13 cellular contexts compared by ENCODE assay signal in genomic region chr1:78102082-78102481, GRCh38. TPM values are rescaled to one million over a fixed set of nuclear protein-coding genes. Genes with fewer than 3 reads are reported as not detected.
A peak's percentile ranks its signal among the peaks of the same experiment; 100 is the strongest.
DNase-seq lines count a peak whose midpoint lies in the region; ATAC-seq, FAIRE-seq and TF ChIP-seq lines count a peak whose summit lies in the region.
"Had no signal": no experiment of that assay in that cellular context is flagged by ENCODE, and none has a peak within 500 bp of the region (broad histone marks: within the 10 kb centered on the region; RNA-seq: fewer than 3 reads in every experiment).

No MANE protein-coding gene starts in this region.

- peak overlapping the region; percentile 55 for H3K4me2 ChIP-seq in A549
- H3K4me2 ChIP-seq in keratinocyte (ENCODE audit: control insufficient read depth, extremely low read depth, insufficient read depth, low read depth, low read length), result peak overlapping the region; percentile 35
- H3K4me2 ChIP-seq: BLaER1 treated with 17β-estradiol and CSF1 and Interleukin-3, amounts not matched to agents 10 nM and 100 nM had no signal

- H3K9me3 Mint-ChIP-seq in WTC11, result no peaks in the 10 kb centered on the region
- H3K9me3 Mint-ChIP-seq: T-helper 1 cell treated with Interleukin-12 subunit alpha and Interleukin-12 subunit beta and Interleukin-4 antibody, amounts not matched to agents 30 μg/mL and 1 μg/mL, for 36 hours had no signal

- H3K4me1 Mint-ChIP-seq in WTC11, result peaks cover 10% of the 10 kb centered on the region

- peak in 1 of 2 experiments; percentile 28 for DNase-seq in A549 (ENCODE audit: low read depth in 1 of 2, low spot score in 1 of 2)
- peak; percentile 83 for DNase-seq in HS-27A (ENCODE audit: low read depth)
- DNase-seq in astrocyte of the spinal cord (ENCODE audit: low read depth, low spot score), result peak; percentile 93
- no peak for DNase-seq in keratinocyte (ENCODE audit: low read depth, low spot score)
- DNase-seq in WTC11 (ENCODE audit: low spot score), result no peak
- DNase-seq in GM12892 (ENCODE audit: insufficient read length), result no peak
- no peak for DNase-seq in NCI-H187 treated with DMSO at 0.1 percent for 48 hours (lab: John Stamatoyannopoulos, UW)
- DNase-seq: activated CD4-positive, alpha-beta T cell treated with anti-CD3 and anti-CD28 coated beads, Interleukin-2, amount 50 U/mL, for 48 hours; activated naive CD4-positive, alpha-beta T cell; GDM1 had no signal

- H3K4me3 ChIP-seq in A549 (no peak overlapping the region), astrocyte of the spinal cord (ENCODE audit: low read depth, low read length) (no peak overlapping the region), keratinocyte (ENCODE audit: control insufficient read depth in 2 of 3, extremely low read depth in 1 of 3, insufficient read depth in 2 of 3, low read depth in 1 of 3, low read length in 3 of 3) (peak overlapping the region in 1 of 3 experiments; percentile 14)
- H3K4me3 ChIP-seq: BLaER1 treated with 17β-estradiol and CSF1 and Interleukin-3, amounts not matched to agents 10 nM and 100 nM had no signal

- TF ChIP-seq EP300 in A549 (IDR thresholded peaks at IDR 0.05), result no peak; a peak in 1 of 5 replicates

- H3K79me2 ChIP-seq in keratinocyte (ENCODE audit: control insufficient read depth, insufficient read depth, low read length), result no peaks in the 10 kb centered on the region

- no peaks in the 10 kb centered on the region for H3K36me3 ChIP-seq in keratinocyte (ENCODE audit: control insufficient read depth in 2 of 2, extremely low read depth in 1 of 2, insufficient read depth in 2 of 2, low read length in 2 of 2)
- H3K36me3 ChIP-seq: BLaER1 treated with 17β-estradiol and CSF1 and Interleukin-3, amounts not matched to agents 10 nM and 100 nM had no signal

- H3K9me1 ChIP-seq in keratinocyte (ENCODE audit: control insufficient read depth, extremely low read depth, insufficient read depth, low read length), result no peaks in the 10 kb centered on the region

- no peaks in the 10 kb centered on the region for H3K27me3 Mint-ChIP-seq in WTC11 (ENCODE audit: low read depth)

- no peaks in the 10 kb centered on the region for H4K20me1 ChIP-seq in keratinocyte (ENCODE audit: control insufficient read depth, extremely low read depth, insufficient read depth, low read length)
- H4K20me1 ChIP-seq: BLaER1 treated with 17β-estradiol and CSF1 and Interleukin-3, amounts not matched to agents 10 nM and 100 nM had no signal

- TF ChIP-seq CTCF in A549 (IDR thresholded peaks at IDR 0.05), result no peak
- no peak for TF ChIP-seq CTCF in astrocyte of the spinal cord (IDR thresholded peaks at IDR 0.05; ENCODE audit: low read depth, low read length)
- no peak for TF ChIP-seq CTCF in keratinocyte (optimal IDR thresholded peaks at IDR 0.05 in 1 of 3, IDR thresholded peaks at IDR 0.05 in 1 of 3, conservative IDR thresholded peaks at IDR 0.05 in 1 of 3; ENCODE audit: extremely low read depth in 1 of 3, insufficient read depth in 2 of 3, low read length in 3 of 3)
- TF ChIP-seq CTCF in WTC11 (IDR thresholded peaks at IDR 0.05), result no peak

- no peak overlapping the region for H3K9ac ChIP-seq in keratinocyte (ENCODE audit: control insufficient read depth, extremely low read depth, insufficient read depth, low read length)
- H3K9ac ChIP-seq: BLaER1 treated with 17β-estradiol and CSF1 and Interleukin-3, amounts not matched to agents 10 nM and 100 nM had no signal

- WGBS in A549 (ENCODE audit: missing lambda C conversion rate), result 12% methylated on average over 3 of the region's 3 CpGs

- H3K27me3 ChIP-seq in keratinocyte (ENCODE audit: control insufficient read depth, extremely low read depth, insufficient read depth, low read length), result no peaks in the 10 kb centered on the region
- H3K27me3 ChIP-seq: BLaER1 treated with 17β-estradiol and CSF1 and Interleukin-3, amounts not matched to agents 10 nM and 100 nM had no signal

- H2AFZ ChIP-seq in keratinocyte (ENCODE audit: control insufficient read depth, low read length), result no peak overlapping the region

- in situ Hi-C loops in astrocyte of the spinal cord (cut with HindIII; ENCODE audit: low sequenced_read_pairs), result no loop called here

- H3K4me1 ChIP-seq in A549 (peaks cover 21% of the 10 kb centered on the region), keratinocyte (ENCODE audit: control insufficient read depth, extremely low read depth, insufficient read depth, low read length) (peaks cover 15% of the 10 kb centered on the region)
- H3K4me1 ChIP-seq: BLaER1 treated with 17β-estradiol and CSF1 and Interleukin-3, amounts not matched to agents 10 nM and 100 nM had no signal

- no peaks in the 10 kb centered on the region for H3K9me3 ChIP-seq in A549
- no peaks in the 10 kb centered on the region for H3K9me3 ChIP-seq in keratinocyte (ENCODE audit: control insufficient read depth, low read depth, low read length)
- H3K9me3 ChIP-seq: BLaER1 treated with 17β-estradiol and CSF1 and Interleukin-3, amounts not matched to agents 10 nM and 100 nM had no signal

- POLR2A ChIA-PET in A549 (lab: Yijun Ruan, JAX), result interaction anchor here (0.6 to 2.1 kb wide), 3 partner anchors 83 to 98 kb away, joined by 3 to 48 read pairs (median 4); partner anchors contain the start of gene DNAJB4
- POLR2A ChIA-PET in WTC11 (lab: Charles Lee), result no interaction called here

- no peak for FAIRE-seq in A549 (lab: Jason Lieb, UNC)
- peak; percentile 46 for FAIRE-seq in keratinocyte (lab: Jason Lieb, UNC)
- no peak for FAIRE-seq in GM12892 (lab: Jason Lieb, UNC)

- H3K27ac ChIP-seq in A549 (peak overlapping the region; percentile 67 to 84), keratinocyte (ENCODE audit: control insufficient read depth, insufficient read depth, low read length) (peak overlapping the region; percentile 36)
- H3K27ac ChIP-seq: BLaER1 treated with 17β-estradiol and CSF1 and Interleukin-3, amounts not matched to agents 10 nM and 100 nM had no signal

- H3K4me3 Mint-ChIP-seq in WTC11, result no peak overlapping the region
- H3K4me3 Mint-ChIP-seq: T-helper 1 cell treated with Interleukin-12 subunit alpha and Interleukin-12 subunit beta and Interleukin-4 antibody, amounts not matched to agents 30 μg/mL and 1 μg/mL, for 36 hours had no signal

- peak; percentile 73 to 81; a peak in 3 of 6 replicates for ATAC-seq in A549
- ATAC-seq in WTC11, result no peak
- ATAC-seq in HG03432 (IDR thresholded peaks at IDR 0.05; ENCODE audit: unreplicated experiment), result no peak

- TF ChIP-seq POLR2A in A549 (IDR thresholded peaks at IDR 0.05; ENCODE audit: low read length) (no peak), GM12892 (IDR thresholded peaks at IDR 0.05; ENCODE audit: low read depth, low read length) (no peak)

- H3K27ac Mint-ChIP-seq in WTC11, result no peak overlapping the region
- H3K27ac Mint-ChIP-seq: T-helper 1 cell treated with Interleukin-12 subunit alpha and Interleukin-12 subunit beta and Interleukin-4 antibody, amounts not matched to agents 30 μg/mL and 1 μg/mL, for 36 hours had no signal

- CTCF ChIA-PET in A549 (lab: Yijun Ruan, JAX), result interaction anchor here (1.2 to 6.9 kb wide), 3 partner anchors 9 to 97 kb away, joined by 3 to 57 read pairs (median 4); partner anchors contain the start of gene DNAJB4
- CTCF ChIA-PET in WTC11 (lab: Charles Lee), result interaction anchor here (2.7 kb wide), 1 partner anchor 12 kb away, joined by 12 read pairs; no protein-coding TSS in a partner anchor

- H3K36me3 Mint-ChIP-seq in WTC11, result no peaks in the 10 kb centered on the region

- dilution Hi-C loops in keratinocyte (cut with MboI; ENCODE audit: extremely low pct_ligation_motif_present, low sequenced_read_pairs), result no loop called here

- TF ChIP-seq RAD21 in A549 (conservative IDR thresholded peaks at IDR 0.05 in 1 of 2, IDR thresholded peaks at IDR 0.05 in 1 of 2), result no peak

TF ChIP-seq in A549, 52 proteins besides CTCF, POLR2A, EP300 and RAD21:
- TF ChIP-seq GATA3 (IDR thresholded peaks at IDR 0.05; ENCODE audit: borderline replicate concordance), result peak; percentile 44; the same call in 1 of the 2 replicates
- no peak for TF ChIP-seq JUNB (IDR thresholded peaks at IDR 0.05)

TF ChIP-seq in WTC11, 78 proteins besides CTCF, POLR2A, EP300 and RAD21 (continues in another document):
- TF ChIP-seq E2F5 (CRISPR knock-in tag; IDR thresholded peaks at IDR 0.05) (no peak), MAX (CRISPR knock-in tag; IDR thresholded peaks at IDR 0.05) (no peak), RELA (CRISPR knock-in tag; IDR thresholded peaks at IDR 0.05; ENCODE audit: borderline replicate concordance) (no peak), ATF1 (CRISPR knock-in tag; IDR thresholded peaks at IDR 0.05) (no peak), FOXP1 (CRISPR knock-in tag; IDR thresholded peaks at IDR 0.05; ENCODE audit: borderline replicate concordance) (no peak), JAZF1 (CRISPR knock-in tag; IDR thresholded peaks at IDR 0.05) (no peak), CBFB (CRISPR knock-in tag; IDR thresholded peaks at IDR 0.05; ENCODE audit: low read depth) (no peak)

RNA-seq across cellular contexts. Expression of gene GIPC2, which starts 56.3 kb away (rescaled TPM):
- polyA plus RNA-seq in A549 (2011; rRNA removed) (not detected in 2 replicates), A549 (2017; fragmentation: RNase III; extraction: RNeasy Plus Mini Kit Qiagen cat#74134 plus additional on column Dnase treatment) (0.04 to 0.07 TPM (median 0.06 TPM) in 3 replicates), keratinocyte (0.08 to 0.28 TPM (median 0.23 TPM) in 3 replicates)
- polyA plus RNA-seq in A549 (2012; cell fraction: cytosol; rRNA removed), result not detected in 2 replicates
- not detected in 2 replicates for polyA plus RNA-seq in A549 (2012; cell fraction: nucleus; rRNA removed)
- polyA minus RNA-seq in A549 (2011; rRNA and poly(A)+ RNA removed), result not detected in 2 replicates
- 0.14 TPM for polyA plus RNA-seq in keratinocyte (2011; ENCODE audit: low read depth)
- 0.22 and 0.25 TPM in 2 replicates for polyA plus RNA-seq in keratinocyte (2011; cell fraction: cytosol; rRNA removed)
- polyA plus RNA-seq in keratinocyte (2011; cell fraction: nucleus; rRNA removed), result 0.07 and 0.14 TPM in 2 replicates
- 0.14 and 0.16 TPM in 2 replicates for polyA plus RNA-seq in keratinocyte (2012; ENCODE audit: low replicate concordance)
- polyA minus RNA-seq in keratinocyte, result 0.07 to 0.32 TPM (median 0.26 TPM) in 3 replicates
- polyA minus RNA-seq in keratinocyte (2011; cell fraction: cytosol; rRNA and poly(A)+ RNA removed), result not detected
- 0.62 TPM in 1 of 2 replicates, not detected in the other for polyA minus RNA-seq in keratinocyte (2011; cell fraction: nucleus; rRNA and poly(A)+ RNA removed)
- total RNA-seq in WTC11 (2021), result 0.83 to 1.6 TPM (median 1.1 TPM) in 3 replicates
- polyA plus RNA-seq in GM12892 (2012; ENCODE audit: missing spikeins), result not detected

Comparison
In these comparisons a context has a peak if more than half of its experiments do, and no peak if none do; other contexts are left out.
1. ATAC-seq: peak in A549 (2 of 2); none in WTC11 (single experiment) and HG03432 (single experiment).
2. DNase-seq: peak in HS-27A (single experiment) and astrocyte of the spinal cord (single experiment); none in keratinocyte (single experiment), WTC11 (single experiment), GM12892 (single experiment) and NCI-H187 treated with DMSO at 0.1 percent for 48 hours (single experiment).